In genomic region chr2:152046940-152047339, GRCh38 we compare ENCODE assay signal across 13 cellular contexts. TPM values are rescaled to one million over a fixed set of nuclear protein-coding genes. Genes with fewer than 3 reads are reported as not detected.
A peak's percentile ranks its signal among the peaks of the same experiment; 100 is the strongest.
DNase-seq lines count a peak whose midpoint lies in the region; ATAC-seq, FAIRE-seq and TF ChIP-seq lines count a peak whose summit lies in the region.
"Had no signal": no experiment of that assay in that cellular context is flagged by ENCODE, and none has a peak within 500 bp of the region (broad histone marks: within the 10 kb centered on the region; RNA-seq: fewer than 3 reads in every experiment).

No MANE protein-coding gene starts in this region.

- H3K27me3 ChIP-seq in right lobe of liver = no peaks in the 10 kb centered on the region
- H3K27me3 ChIP-seq: tibial nerve had no signal

- no peak overlapping the region for H3K4me3 ChIP-seq in right lobe of liver
- H3K4me3 ChIP-seq: HAP-1, tibial nerve had no signal

- no peaks in the 10 kb centered on the region for H3K36me3 ChIP-seq in right lobe of liver
- H3K36me3 ChIP-seq: HAP-1, tibial nerve, WERI-Rb-1 had no signal

- no peak for TF ChIP-seq CTCF in right lobe of liver (IDR thresholded peaks at IDR 0.05)

- WGBS in right lobe of liver (ENCODE audit: insufficient coverage, low coverage, low lambda C conversion rate, missing lambda C conversion rate) = 51% methylated on average over 4 of the region's 4 CpGs

- H3K4me1 ChIP-seq in right lobe of liver = no peaks in the 10 kb centered on the region
- H3K4me1 ChIP-seq: tibial nerve had no signal

- H3K9me3 ChIP-seq in right lobe of liver = no peaks in the 10 kb centered on the region
- H3K9me3 ChIP-seq: HAP-1, tibial nerve had no signal

- DNase-seq in GM12892 (ENCODE audit: insufficient read length) (no peak), NOMO-1 (lab: John Stamatoyannopoulos, UW; ENCODE audit: unreplicated experiment in 2 of 2) (peak; percentile 44 to 87), right lobe of liver (no peak), kidney glomerular epithelial cell (lab: John Stamatoyannopoulos, UW) (no peak)
- no peak for DNase-seq in activated naive CD4-positive, alpha-beta T cell (lab: John Stamatoyannopoulos, UW)
- no peak for DNase-seq in stimulated activated naive CD4-positive, alpha-beta T cell (lab: John Stamatoyannopoulos, UW)
- DNase-seq: hypothalamus; stimulated activated CD4-positive, alpha-beta T cell treated with anti-CD3 and anti-CD28 coated beads, Interleukin-4, amount 100 ng/mL, for 1 hour; WERI-Rb-1 had no signal

- H3K27ac ChIP-seq in right lobe of liver = no peak overlapping the region
- H3K27ac ChIP-seq: tibial nerve, WERI-Rb-1 had no signal

- FAIRE-seq in GM12892 (lab: Jason Lieb, UNC) = no peak

- ATAC-seq in GM19467 (IDR thresholded peaks at IDR 0.05; ENCODE audit: unreplicated experiment) (peak; percentile 69), HG03025 (IDR thresholded peaks at IDR 0.05; ENCODE audit: low FRiP score, unreplicated experiment) (peak; percentile 58), right lobe of liver (no peak)

- intact Hi-C loops in right lobe of liver (cut with DNase I) = no loop called here

- TF ChIP-seq POLR2A in GM12892 (IDR thresholded peaks at IDR 0.05; ENCODE audit: low read depth, low read length) (peak; percentile 42; the same call in 1 of the 2 replicates), right lobe of liver (IDR thresholded peaks at IDR 0.05) (no peak)

RNA-seq across cellular contexts. Expression of gene CACNB4, which starts 51.9 kb away (rescaled TPM):
- 14.9 TPM for polyA plus RNA-seq in GM12892 (2012; ENCODE audit: missing spikeins)
- under 1 TPM; 0.06 to 0.49 (median 0.25) TPM for total RNA-seq in right lobe of liver

Comparison
In these comparisons a context has a peak if more than half of its experiments do, and no peak if none do; other contexts are left out.
1. DNase-seq: peak in NOMO-1 (2 of 2); none in GM12892 (single experiment), right lobe of liver (0 of 3), activated naive CD4-positive, alpha-beta T cell (0 of 4), kidney glomerular epithelial cell (single experiment) and stimulated activated naive CD4-positive, alpha-beta T cell (0 of 6).
2. ATAC-seq: peak in GM19467 (single experiment) and HG03025 (single experiment); none in right lobe of liver (0 of 4).